1 cellular context compared by ENCODE assay signal in the genomic region with DNA sequence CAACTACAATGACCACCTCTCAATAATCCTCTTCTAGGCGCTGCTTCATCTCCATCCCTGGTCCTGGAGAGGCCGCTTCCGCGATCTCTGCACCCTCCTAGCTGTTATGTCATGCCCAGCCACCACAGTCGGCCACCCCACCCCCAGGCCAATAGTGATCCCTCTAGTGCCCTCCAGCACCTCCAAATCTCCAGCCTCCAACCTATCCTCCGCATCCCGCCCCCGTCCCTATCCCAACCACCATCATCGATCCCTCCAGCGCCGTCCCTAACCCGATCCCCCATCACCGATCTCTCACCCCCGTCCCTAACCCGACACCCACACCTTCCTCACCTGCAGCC.
TF ChIP-seq lines count a peak whose summit lies in the region.

No MANE protein-coding gene starts in this region.

TF ChIP-seq in GM12878, 131 proteins besides CTCF, POLR2A, EP300 and RAD21:
- TF ChIP-seq NBN (IDR thresholded peaks at IDR 0.05) (0 out of 2 replicates have a peak, but pooled peaks have one; percentile 17), CBX5 (IDR thresholded peaks at IDR 0.05; ENCODE audit: low read depth) (no peak), CHD2 (IDR thresholded peaks at IDR 0.05; ENCODE audit: borderline replicate concordance, low read depth, low read length) (no peak)
